ENCODE assay signal across 1 cellular context in the genomic region with DNA sequence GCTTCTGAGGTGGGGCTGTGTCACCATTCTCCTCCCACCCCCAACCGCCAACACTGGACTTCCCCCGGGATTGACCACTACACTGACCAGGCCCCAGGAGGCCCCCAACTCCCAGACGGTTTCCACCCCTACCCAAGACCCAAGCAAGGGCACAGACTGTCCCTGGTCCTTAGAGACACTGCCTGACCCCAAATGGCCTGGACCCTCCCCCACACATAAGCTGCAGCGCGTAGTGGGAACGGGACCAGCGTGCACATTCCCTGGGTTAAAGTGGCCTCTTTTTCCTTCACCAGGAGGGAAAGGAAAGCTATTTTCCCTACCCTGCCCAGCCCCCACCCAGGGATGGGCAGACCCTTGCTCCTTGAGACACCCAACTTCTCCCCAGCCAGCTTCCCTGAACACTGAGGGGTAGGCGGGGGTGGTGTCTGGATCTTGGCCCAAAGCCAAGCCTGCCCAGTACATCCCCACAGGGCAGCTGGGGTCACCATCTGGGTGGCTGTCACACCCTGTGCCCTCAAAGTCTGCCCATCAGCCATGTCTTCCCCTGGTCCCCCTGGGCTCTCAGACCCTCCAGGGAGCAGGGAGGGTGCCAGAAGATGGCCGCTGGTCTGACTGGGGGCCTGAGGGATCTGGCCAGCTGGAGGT.
TF ChIP-seq lines count a peak whose summit lies in the region.

No MANE protein-coding gene starts in this region.

TF ChIP-seq in IMR-90, 13 proteins besides CTCF, POLR2A, EP300 and RAD21:
- no peak for TF ChIP-seq USF2 (IDR thresholded peaks at IDR 0.05; ENCODE audit: low read depth, low read length)
- no peak for TF ChIP-seq RCOR1 (IDR thresholded peaks at IDR 0.05; ENCODE audit: insufficient replicate concordance, low read length)
- TF ChIP-seq CHD1 (IDR thresholded peaks at IDR 0.05; ENCODE audit: low read depth, low read length): no peak
- no peak for TF ChIP-seq BHLHE40 (IDR thresholded peaks at IDR 0.05; ENCODE audit: low read depth, low read length)
- TF ChIP-seq SMC3 (IDR thresholded peaks at IDR 0.05; ENCODE audit: low read depth, low read length): no peak
- no peak for TF ChIP-seq FOS (IDR thresholded peaks at IDR 0.05; ENCODE audit: low read depth, low read length)
- no peak for TF ChIP-seq MAZ (IDR thresholded peaks at IDR 0.05; ENCODE audit: borderline replicate concordance, low read depth, low read length)
- TF ChIP-seq MXI1 (IDR thresholded peaks at IDR 0.05; ENCODE audit: borderline replicate concordance, low read depth, low read length): no peak
- TF ChIP-seq RFX5 (IDR thresholded peaks at IDR 0.05; ENCODE audit: low read depth, low read length): no peak
- TF ChIP-seq, protein P1, sequence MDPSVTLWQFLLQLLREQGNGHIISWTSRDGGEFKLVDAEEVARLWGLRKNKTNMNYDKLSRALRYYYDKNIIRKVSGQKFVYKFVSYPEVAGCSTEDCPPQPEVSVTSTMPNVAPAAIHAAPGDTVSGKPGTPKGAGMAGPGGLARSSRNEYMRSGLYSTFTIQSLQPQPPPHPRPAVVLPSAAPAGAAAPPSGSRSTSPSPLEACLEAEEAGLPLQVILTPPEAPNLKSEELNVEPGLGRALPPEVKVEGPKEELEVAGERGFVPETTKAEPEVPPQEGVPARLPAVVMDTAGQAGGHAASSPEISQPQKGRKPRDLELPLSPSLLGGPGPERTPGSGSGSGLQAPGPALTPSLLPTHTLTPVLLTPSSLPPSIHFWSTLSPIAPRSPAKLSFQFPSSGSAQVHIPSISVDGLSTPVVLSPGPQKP (IDR thresholded peaks at IDR 0.05; ENCODE audit: borderline replicate concordance, low read depth, low read length): no peak
